In genomic region chr13:95643814-95644598, GRCh38 we compare ENCODE assay signal across 8 cellular contexts. TPM values are rescaled to one million over a fixed set of nuclear protein-coding genes. Genes with fewer than 3 reads are reported as not detected.
DNase-seq lines count a peak whose midpoint lies in the region; ATAC-seq and TF ChIP-seq lines count a peak whose summit lies in the region.

No MANE protein-coding gene starts in this region.

- peaks cover 17% of the 10 kb centered on the region for H3K79me2 ChIP-seq in mammary epithelial cell (ENCODE audit: insufficient read depth, low read length)

- H2AFZ ChIP-seq in mammary epithelial cell (ENCODE audit: low read depth, low read length) = peak overlapping the region; percentile 91

- peak overlapping the region; percentile 30 for H3K4me3 ChIP-seq in Caco-2 (ENCODE audit: low read depth, low read length)
- H3K4me3 ChIP-seq in mammary epithelial cell (replicated peaks in 1 of 3; ENCODE audit: insufficient read depth in 1 of 3, low read depth in 2 of 3, low read length in 3 of 3) = peak overlapping the region; percentile 63 to 71 (median 70)
- H3K4me3 ChIP-seq in kidney epithelial cell (ENCODE audit: low read depth, low read length) = peak overlapping the region; percentile 61

- H3K27ac Mint-ChIP-seq in Caco-2 (ENCODE audit: unreplicated experiment) = no peak overlapping the region
- H3K27ac Mint-ChIP-seq in stimulated activated naive CD8-positive, alpha-beta T cell treated with anti-CD3 and anti-CD28 coated beads, Interleukin-15, amount 100 ng/mL, for 72 hours = no peak overlapping the region

- dilution Hi-C loops in mammary epithelial cell (cut with HindIII; ENCODE audit: low sequenced_read_pairs) = no loop called here

- no peak for DNase-seq in Caco-2
- DNase-seq in NCI-H1105 treated with DMSO at 0.1 percent for 48 hours (lab: John Stamatoyannopoulos, UW) = peak; percentile 36
- peak; percentile 62 for DNase-seq in mammary epithelial cell
- DNase-seq in kidney epithelial cell (ENCODE audit: low read depth) = no peak
- peak in 1 of 2 donors; percentile 17 for DNase-seq in stimulated activated naive CD8-positive, alpha-beta T cell treated with anti-CD3 and anti-CD28 coated beads, Interleukin-15, amount 100 ng/mL, for 72 hours
- no peak for DNase-seq in CD1c-positive myeloid dendritic cell (ENCODE audit: extremely low spot score)

- H3K27me3 Mint-ChIP-seq in Caco-2 (ENCODE audit: insufficient read depth, unreplicated experiment) = no peaks in the 10 kb centered on the region
- peaks cover 61% of the 10 kb centered on the region for H3K27me3 Mint-ChIP-seq in stimulated activated naive CD8-positive, alpha-beta T cell treated with anti-CD3 and anti-CD28 coated beads, Interleukin-15, amount 100 ng/mL, for 72 hours

- H3K4me2 ChIP-seq in mammary epithelial cell (ENCODE audit: insufficient read depth, low read depth, low read length) = peak overlapping the region; percentile 98

- peak overlapping the region; percentile 36 for H3K27ac ChIP-seq in mammary epithelial cell (ENCODE audit: insufficient read depth, low read depth, low read length)

- H3K27me3 ChIP-seq in Caco-2 (replicated peaks; ENCODE audit: control insufficient read depth, insufficient read depth, low read length) (no peaks in the 10 kb centered on the region), mammary epithelial cell (ENCODE audit: insufficient read depth, low read length) (no peaks in the 10 kb centered on the region), kidney epithelial cell (ENCODE audit: control insufficient read depth, insufficient read depth, low read length) (no peaks in the 10 kb centered on the region)

- no peaks in the 10 kb centered on the region for H3K9me3 Mint-ChIP-seq in Caco-2 (ENCODE audit: unreplicated experiment)
- H3K9me3 Mint-ChIP-seq in stimulated activated naive CD8-positive, alpha-beta T cell treated with anti-CD3 and anti-CD28 coated beads, Interleukin-15, amount 100 ng/mL, for 72 hours = no peaks in the 10 kb centered on the region

- H3K4me1 Mint-ChIP-seq in Caco-2 (ENCODE audit: low read depth, unreplicated experiment) = no peaks in the 10 kb centered on the region
- H3K4me1 Mint-ChIP-seq in stimulated activated naive CD8-positive, alpha-beta T cell treated with anti-CD3 and anti-CD28 coated beads, Interleukin-15, amount 100 ng/mL, for 72 hours = peaks cover 14% of the 10 kb centered on the region

- intact Hi-C loops in Caco-2 (cut with micrococcal nuclease; ENCODE audit: unreplicated experiment) = loop anchor here (1.0 kb wide), 1 partner anchor 12 kb away; no protein-coding TSS in a partner anchor
- intact Hi-C loops in mammary epithelial cell (cut with micrococcal nuclease) = loop anchor here (2.0 kb wide), 1 partner anchor 33 kb away; the partner anchor contains the start of gene DNAJC3

- H3K4me1 ChIP-seq in Caco-2 (0 out of 2 replicates have a peak, but pooled peaks cover 9% of the 10 kb centered on the region), mammary epithelial cell (ENCODE audit: insufficient read depth, low read length) (peaks cover 23% of the 10 kb centered on the region)

- POLR2A ChIA-PET in Caco-2 (lab: Charles Lee) = interaction anchor here (0.6 to 1.5 kb wide), 2 partner anchors 33 to 80 kb away, joined by 3 to 5 read pairs; partner anchors contain the start of gene DNAJC3

- in situ Hi-C loops in mammary epithelial cell (cut with MboI; ENCODE audit: low sequenced_read_pairs in 2 of 2) = no loop called here

- no peaks in the 10 kb centered on the region for H3K36me3 Mint-ChIP-seq in Caco-2 (ENCODE audit: insufficient read depth, unreplicated experiment)

- BruUV-seq in Caco-2 (replicated peaks; lab: Mats Ljungman, UMichigan) = no TSS peak
- no TSS peak for BruUV-seq in mammary epithelial cell (replicated peaks; lab: Mats Ljungman, UMichigan)

- H3K36me3 ChIP-seq in Caco-2 (ENCODE audit: control insufficient read depth, insufficient read depth, low read length) (no peaks in the 10 kb centered on the region), mammary epithelial cell (ENCODE audit: insufficient read depth, low read length) (peaks cover 2% of the 10 kb centered on the region), kidney epithelial cell (ENCODE audit: control insufficient read depth, insufficient read depth, low read length) (no peaks in the 10 kb centered on the region)

- no peaks in the 10 kb centered on the region for H3K9me3 ChIP-seq in Caco-2
- no peaks in the 10 kb centered on the region for H3K9me3 ChIP-seq in mammary epithelial cell (replicated peaks; ENCODE audit: insufficient read depth, low read length)

- ATAC-seq in GM21381 (IDR thresholded peaks at IDR 0.05; ENCODE audit: unreplicated experiment) = peak; percentile 32
- peak; percentile 71 for ATAC-seq in stimulated activated naive CD8-positive, alpha-beta T cell treated with anti-CD3 and anti-CD28 coated beads, Interleukin-15, amount 100 ng/mL, for 72 hours
- ATAC-seq in HG03460 (IDR thresholded peaks at IDR 0.05; ENCODE audit: unreplicated experiment) = no peak

- 0% methylated on average over 13 of the region's 69 CpGs for WGBS in mammary epithelial cell (ENCODE audit: low coverage, missing lambda C conversion rate)

- no peaks in the 10 kb centered on the region for H4K20me1 ChIP-seq in mammary epithelial cell (ENCODE audit: insufficient read depth, low read length)

- peak overlapping the region; percentile 81 for H3K4me3 Mint-ChIP-seq in Caco-2 (ENCODE audit: unreplicated experiment)
- peak overlapping the region; percentile 75 to 79 for H3K4me3 Mint-ChIP-seq in stimulated activated naive CD8-positive, alpha-beta T cell treated with anti-CD3 and anti-CD28 coated beads, Interleukin-15, amount 100 ng/mL, for 72 hours

- peak overlapping the region; percentile 22 for H3K9ac ChIP-seq in mammary epithelial cell (ENCODE audit: insufficient read depth, low read length)

- CTCF ChIA-PET in Caco-2 (lab: Charles Lee) (interaction anchor here (0.6 to 2.1 kb wide), 3 partner anchors 17 to 81 kb away, joined by 3 to 7 read pairs (median 7); no protein-coding TSS in a partner anchor), mammary epithelial cell (lab: Charles Lee; ENCODE audit: low non-redundant PET) (interaction anchor here (0.6 kb wide), 1 partner anchor 190 kb away, joined by 7 read pairs; no protein-coding TSS in a partner anchor)

- TF ChIP-seq CTCF in Caco-2 (IDR thresholded peaks at IDR 0.05; ENCODE audit: insufficient read depth in 1 of 2, low read depth in 1 of 2, low read length in 1 of 2, severe bottlenecking in 1 of 2, unreplicated experiment in 1 of 2) = no peak
- TF ChIP-seq CTCF in mammary epithelial cell (conservative IDR thresholded peaks at IDR 0.05 in 1 of 2, IDR thresholded peaks at IDR 0.05 in 1 of 2; ENCODE audit: extremely low read depth in 1 of 2, insufficient read depth in 1 of 2, low read depth in 1 of 2, low read length in 2 of 2) = no peak
- TF ChIP-seq CTCF in kidney epithelial cell (IDR thresholded peaks at IDR 0.05; ENCODE audit: insufficient read depth, low read length, poor library complexity, severe bottlenecking) = no peak

RNA-seq across cellular contexts. Expression of gene DZIP1, which starts 0.5 kb away (rescaled TPM):
- total RNA-seq in Caco-2 (2022) = 6.5 and 8.1 TPM in 2 replicates
- 10 to 100 TPM; 28.3 to 29.3 TPM for total RNA-seq in mammary epithelial cell
- 8.0 TPM for polyA plus RNA-seq in mammary epithelial cell
- 13.6 TPM for polyA minus RNA-seq in mammary epithelial cell
- total RNA-seq in kidney epithelial cell = 25.3 and 29.0 TPM in 2 replicates

RNA-seq across cellular contexts. Expression of gene DNAJC3, which starts 32.9 kb away (rescaled TPM):
- 36.8 and 38.0 TPM in 2 replicates for total RNA-seq in Caco-2 (2022)
- 10 to 100 TPM; 46.1 to 50.0 TPM for total RNA-seq in mammary epithelial cell
- polyA plus RNA-seq in mammary epithelial cell = 14.2 TPM
- 36.7 TPM for polyA minus RNA-seq in mammary epithelial cell
- total RNA-seq in kidney epithelial cell = 45.5 and 49.7 TPM in 2 replicates

Comparison
In these comparisons a context has a peak if more than half of its experiments do, and no peak if none do; other contexts are left out.
1. DNase-seq: peak in NCI-H1105 treated with DMSO at 0.1 percent for 48 hours (single experiment) and mammary epithelial cell (single experiment); none in Caco-2 (0 of 2), kidney epithelial cell (single experiment) and CD1c-positive myeloid dendritic cell (single experiment).
2. Peak in every context shown above with its lines, with median percentiles within 50 percentile points of each other: H3K4me3 ChIP-seq.